In the genomic region with DNA sequence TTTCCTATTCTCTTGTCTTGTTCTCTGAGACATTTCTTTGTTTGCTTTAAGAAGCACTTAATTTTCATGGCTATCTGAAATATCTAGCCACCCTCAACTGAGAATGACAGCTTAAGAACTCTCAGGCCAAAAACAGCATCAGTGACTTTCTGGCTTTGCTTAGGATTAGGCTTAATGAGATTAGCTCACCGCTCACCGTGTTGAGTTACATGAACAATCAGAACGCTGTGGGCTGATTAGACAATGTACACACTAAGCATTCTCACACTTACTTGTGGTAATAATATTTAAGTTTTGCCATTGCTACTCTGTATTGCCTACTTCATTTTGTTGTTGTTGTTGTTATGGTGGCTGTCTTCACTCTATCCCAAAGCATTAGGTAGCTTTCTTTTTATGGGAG, we compare ENCODE assay signal across 26 cellular contexts.
"Had no signal": no experiment of that assay in that cellular context is flagged by ENCODE, and none has a peak within 500 bp of the region (broad histone marks: within the 10 kb centered on the region; RNA-seq: fewer than 3 reads in every experiment).

No MANE protein-coding gene starts in this region.

- H3K36me3 ChIP-seq: neutrophil, pancreas, prostate gland, right lobe of liver, sigmoid colon, stomach, thoracic aorta, thyroid gland, tibial nerve, upper lobe of left lung, uterus had no signal

- H3K4me1 ChIP-seq: pancreas, prostate gland, right lobe of liver, sigmoid colon, stomach, tibial nerve, upper lobe of left lung, uterus had no signal

- ATAC-seq: naive thymus-derived CD8-positive, alpha-beta T cell; natural killer cell treated with Interleukin-12 subunit alpha and Interleukin-12 subunit beta and Interleukin-15 and Interleukin-18, amount 100 ng/mL, for 72 hours; pancreas; right cardiac atrium; right lobe of liver; stimulated activated effector memory CD8-positive, alpha-beta T cell treated with anti-CD3 and anti-CD28 coated beads, Interleukin-12 subunit alpha, Interleukin-12 subunit beta, amount 100 ng/mL, for 72 hours; stimulated activated naive B cell treated with anti-CD40 and anti-IgM and Interleukin-4, amounts not matched to agents 10 μg/mL and 1 μg/mL and 100 μg/mL, for 72 hours had no signal

- DNase-seq: naive thymus-derived CD8-positive, alpha-beta T cell; nephron progenitor cell; nucleus accumbens; pancreas; retina; right cardiac atrium; right lobe of liver; sigmoid colon; small intestine; stimulated activated CD4-positive, alpha-beta T cell treated with anti-CD3 and anti-CD28 coated beads, Interleukin-15, amount 100 ng/mL, for 24 hours; stimulated activated CD4-positive, alpha-beta T cell treated with anti-CD3 and anti-CD28 coated beads, Interleukin-2, amount 100 ng/mL, for 24 hours; stimulated activated CD4-positive, alpha-beta T cell treated with anti-CD3 and anti-CD28 coated beads, Interleukin-2, amount 100 ng/mL, for 48 hours; stimulated activated CD4-positive, alpha-beta T cell treated with anti-CD3 and anti-CD28 coated beads, Interleukin-4, amount 100 ng/mL, for 24 hours; stimulated activated naive B cell treated with anti-CD40 and anti-IgM and Interleukin-4, amounts not matched to agents 10 μg/mL and 1 μg/mL and 100 μg/mL, for 72 hours; stimulated activated naive CD4-positive, alpha-beta T cell treated with Interleukin-2 at 50 U/mL for 16 hours; stomach; thyroid gland; trophoblast cell; upper lobe of left lung; uterus had no signal

- FAIRE-seq: pancreas, small intestine had no signal

- H3K4me3 ChIP-seq: pancreas, prostate gland, right lobe of liver, sigmoid colon, stomach, thoracic aorta, thyroid gland, tibial nerve, upper lobe of left lung, uterus had no signal

- H3K27ac ChIP-seq: neutrophil, pancreas, prostate gland, right lobe of liver, sigmoid colon, stomach, thoracic aorta, thyroid gland, tibial nerve, upper lobe of left lung, uterus had no signal

- H3K27me3 ChIP-seq: neutrophil, pancreas, right lobe of liver, sigmoid colon, stomach, thyroid gland, tibial nerve, upper lobe of left lung, uterus had no signal

- H3K9me3 ChIP-seq: neutrophil, pancreas, prostate gland, right lobe of liver, sigmoid colon, stomach, thoracic aorta, thyroid gland, tibial nerve, upper lobe of left lung, uterus had no signal
